ENCODE assay signal across 24 cellular contexts in the genomic region with DNA sequence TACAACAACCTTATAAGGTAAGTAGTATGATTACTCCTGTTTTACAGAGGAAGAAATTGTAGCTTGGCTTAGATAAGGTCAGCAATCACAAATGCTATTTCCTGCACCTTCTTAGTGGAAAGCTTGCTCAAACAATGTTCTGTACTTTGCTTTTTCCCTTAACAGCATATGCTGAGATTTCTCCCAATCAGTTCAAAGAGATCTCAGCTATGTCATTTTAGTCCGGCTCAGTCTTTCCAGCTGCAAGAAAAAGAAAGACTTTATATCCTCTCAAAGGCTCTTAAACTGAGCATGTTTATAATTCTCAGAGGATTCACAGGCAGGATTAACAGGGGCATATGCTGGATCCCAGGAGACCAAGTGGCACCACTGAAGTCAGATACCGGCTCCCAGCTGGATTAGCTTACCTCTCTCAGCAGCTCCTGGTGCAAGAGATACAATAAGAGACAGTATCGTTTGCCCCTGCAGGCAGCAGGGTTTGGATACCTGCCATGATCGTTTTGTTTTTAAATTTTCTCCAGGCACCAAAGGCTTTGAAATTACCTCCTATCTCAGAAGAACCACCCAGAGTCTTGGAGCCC. TPM values are rescaled to one million over a fixed set of nuclear protein-coding genes. Genes with fewer than 3 reads are reported as not detected.
DNase-seq lines count a peak whose midpoint lies in the region; ATAC-seq lines count a peak whose summit lies in the region.
"Had no signal": no experiment of that assay in that cellular context is flagged by ENCODE, and none has a peak within 500 bp of the region (broad histone marks: within the 10 kb centered on the region; RNA-seq: fewer than 3 reads in every experiment).

No MANE protein-coding gene starts in this region.

- H3K36me3 ChIP-seq in SJCRH30 (no peaks in the 10 kb centered on the region), neuronal stem cell (replicated peaks in 1 of 2; ENCODE audit: control insufficient read depth in 2 of 2, insufficient read depth in 2 of 2, low read length in 2 of 2) (no peaks in the 10 kb centered on the region)
- H3K36me3 ChIP-seq: lower lobe of right lung, ovary, right atrium auricular region, suprapubic skin had no signal

- no CpG with 5 or more reads among the region's 4 CpGs for WGBS in neuronal stem cell (ENCODE audit: extremely low coverage in 2 of 2, insufficient read length in 2 of 2, insufficient replicate concordance in 1 of 2), 2 donors

- no peak overlapping the region for H3K14ac ChIP-seq in neuronal stem cell (ENCODE audit: low read length)

- no peak overlapping the region for H3K4me2 ChIP-seq in neuronal stem cell (ENCODE audit: insufficient read depth, low read length, poor library complexity, severe bottlenecking)

- H2BK5ac ChIP-seq in neuronal stem cell (ENCODE audit: low read length) = no peak overlapping the region

- H3K18ac ChIP-seq in neuronal stem cell (ENCODE audit: low read length) = no peak overlapping the region

- no peak overlapping the region for H2BK120ac ChIP-seq in neuronal stem cell (ENCODE audit: low read depth, low read length)

- H4K8ac ChIP-seq in neuronal stem cell (ENCODE audit: low read depth, low read length) = no peak overlapping the region

- H3K9me3 ChIP-seq in SJCRH30 (replicated peaks) (no peaks in the 10 kb centered on the region), neuronal stem cell (replicated peaks in 1 of 2; ENCODE audit: control insufficient read depth in 2 of 2, insufficient read depth in 1 of 2, low read depth in 1 of 2, low read length in 2 of 2) (no peaks in the 10 kb centered on the region)
- H3K9me3 ChIP-seq: lower lobe of right lung, ovary, right atrium auricular region, suprapubic skin had no signal

- no peak overlapping the region for H3K9ac ChIP-seq in neuronal stem cell (ENCODE audit: low read depth, low read length, poor library complexity)

- H2BK15ac ChIP-seq in neuronal stem cell (ENCODE audit: low read length) = no peak overlapping the region

- peak overlapping the region; percentile 4 for H2AFZ ChIP-seq in neuronal stem cell (ENCODE audit: low read length)

- ATAC-seq in GM21528 (IDR thresholded peaks at IDR 0.05; ENCODE audit: low FRiP score, unreplicated experiment) (no peak), GM18909 (IDR thresholded peaks at IDR 0.05; ENCODE audit: poor library complexity, unreplicated experiment) (no peak)
- ATAC-seq: lower lobe of right lung had no signal

- H3K79me1 ChIP-seq in neuronal stem cell (ENCODE audit: low read depth, low read length) = no peaks in the 10 kb centered on the region

- H3K4me1 ChIP-seq in SJCRH30 (no peaks in the 10 kb centered on the region; the same call in 1 of the 2 replicates), neuronal stem cell (ENCODE audit: control insufficient read depth in 2 of 2, insufficient read depth in 1 of 2, low read depth in 1 of 2, low read length in 2 of 2) (peaks cover 0 to 4% of the 10 kb centered on the region in 2 donors)
- H3K4me1 ChIP-seq: lower lobe of right lung, right atrium auricular region, suprapubic skin had no signal

- no peak overlapping the region for H3K23ac ChIP-seq in neuronal stem cell (ENCODE audit: low read depth, low read length, poor library complexity)

- no peak overlapping the region for H2BK12ac ChIP-seq in neuronal stem cell (ENCODE audit: low read length)

- no peak overlapping the region for H2AK5ac ChIP-seq in neuronal stem cell (ENCODE audit: low read depth, low read length)

- DNase-seq in NCI-H1105 treated with DMSO at 0.1 percent for 48 hours (lab: John Stamatoyannopoulos, UW) (peak; percentile 21), NCI-H1105 (lab: John Stamatoyannopoulos, UW) (no peak), NCI-H1694 treated with DMSO at 0.1 percent for 48 hours (lab: John Stamatoyannopoulos, UW) (peak; percentile 69), SJCRH30 (peak; percentile 20 to 34), neuronal stem cell (ENCODE audit: low spot score) (no peak), amygdala (lab: John Stamatoyannopoulos, UW) (no peak)
- DNase-seq: activated B cell treated with CpG ODN at 0.5 μM for 24 hours; activated CD4-positive, alpha-beta memory T cell treated with anti-CD3 and anti-CD28 coated beads, Interleukin-2, amount 10 ng/mL, durations not matched to agents 7 days and 5 days; activated naive CD4-positive, alpha-beta T cell treated with Interleukin-2 at 50 U/mL for 16 hours; activated T-cell treated with anti-CD3 and anti-CD28 coated beads for 4 hours; caudate nucleus; KG1; lower lobe of right lung; NCI-H226; ovary; stimulated activated CD8-positive, alpha-beta memory T cell treated with anti-CD3 and anti-CD28 coated beads, Interleukin-4, amount 100 ng/mL, for 48 hours had no signal

- H3K4me3 ChIP-seq in SJCRH30 = no peak overlapping the region
- no peak overlapping the region for H3K4me3 ChIP-seq in neuronal stem cell (ENCODE audit: low read length in 2 of 2)
- H3K4me3 ChIP-seq: lower lobe of right lung, ovary, right atrium auricular region, suprapubic skin had no signal

- no peak overlapping the region for H3K4ac ChIP-seq in neuronal stem cell (ENCODE audit: low read length)

- H4K91ac ChIP-seq in neuronal stem cell (ENCODE audit: low read depth, low read length, poor library complexity) = no peak overlapping the region

- H3K27ac ChIP-seq in SJCRH30 (no peak overlapping the region), neuronal stem cell (replicated peaks; ENCODE audit: low read length) (no peak overlapping the region)
- H3K27ac ChIP-seq: lower lobe of right lung, ovary, right atrium auricular region, suprapubic skin had no signal

- H3K27me3 ChIP-seq in SJCRH30 (no peaks in the 10 kb centered on the region), neuronal stem cell (ENCODE audit: control insufficient read depth in 3 of 3, insufficient read depth in 3 of 3, low read depth in 1 of 3, low read length in 3 of 3) (no peaks in the 10 kb centered on the region)
- H3K27me3 ChIP-seq: ovary, right atrium auricular region, suprapubic skin had no signal

RNA-seq across cellular contexts. Expression of gene KIAA2012, which starts 29.5 kb away (rescaled TPM):
- total RNA-seq in SJCRH30 (2014; rRNA removed; shearing (Covaris generic)) = 0.08 TPM in 1 of 2 replicates, not detected in the other
- polyA plus RNA-seq in neuronal stem cell (2013, experiment 1 of 2) = 0.07 TPM
- polyA plus RNA-seq in neuronal stem cell (2013, experiment 2 of 2) = 0.04 TPM
- total RNA-seq: A172; activated B cell treated with CpG ODN at 0.5 μM for 24 hours; activated CD4-positive, alpha-beta memory T cell treated with anti-CD3 and anti-CD28 coated beads, Interleukin-2, amount 10 ng/mL, durations not matched to agents 7 days and 5 days; dermis microvascular lymphatic vessel endothelial cell; epithelial cell of proximal tubule; right atrium auricular region had no signal
- polyA plus RNA-seq: keratinocyte had no signal

Comparison
In these comparisons a context has a peak if more than half of its experiments do, and no peak if none do; other contexts are left out.
1. DNase-seq: peak in NCI-H1105 treated with DMSO at 0.1 percent for 48 hours (single experiment), NCI-H1694 treated with DMSO at 0.1 percent for 48 hours (single experiment) and SJCRH30 (2 of 2); none in NCI-H1105 (single experiment), neuronal stem cell (single experiment) and amygdala (0 of 56).